In the genomic region with DNA sequence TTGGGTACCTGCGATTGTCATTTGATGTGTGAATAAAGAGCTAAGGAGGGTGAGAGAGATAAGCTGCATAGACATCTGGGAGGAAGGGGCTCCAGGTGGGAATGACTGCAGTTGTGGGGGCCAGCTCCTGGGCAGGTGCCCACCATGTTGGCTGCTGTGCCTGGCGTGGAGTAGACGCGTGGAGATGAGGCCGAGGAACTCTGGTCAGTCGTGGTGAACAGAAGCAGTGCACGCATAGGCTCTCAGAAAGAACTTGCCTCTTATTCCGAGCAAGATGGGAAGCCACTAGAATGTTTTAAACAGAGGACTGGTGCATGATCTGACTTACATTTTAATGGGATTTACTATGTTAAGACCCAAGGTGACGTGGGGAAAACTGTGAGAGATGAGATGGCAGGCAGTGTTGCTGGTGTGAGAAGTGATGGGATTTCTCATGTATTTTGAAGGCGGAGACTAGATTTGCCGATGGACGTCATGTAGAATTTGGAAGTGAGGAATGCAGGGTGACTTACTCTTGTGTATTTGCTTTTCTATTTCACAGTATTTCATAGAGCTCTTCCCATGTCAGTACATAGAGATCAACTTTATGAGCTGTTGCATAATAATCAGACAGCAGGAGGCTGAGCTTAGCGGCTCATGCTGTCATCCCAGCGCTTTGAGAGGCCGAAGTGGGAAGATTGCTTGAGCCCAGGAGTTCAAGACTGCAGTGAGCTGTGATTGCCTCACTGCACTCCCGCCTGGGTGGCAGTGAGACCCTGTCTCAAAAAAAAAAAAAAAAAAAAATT, we compare ENCODE assay signal across 13 cellular contexts.
DNase-seq lines count a peak whose midpoint lies in the region; ATAC-seq and TF ChIP-seq lines count a peak whose summit lies in the region.
"Had no signal": no experiment of that assay in that cellular context is flagged by ENCODE, and none has a peak within 500 bp of the region (broad histone marks: within the 10 kb centered on the region; RNA-seq: fewer than 3 reads in every experiment).

No MANE protein-coding gene starts in this region.

- H4K20me1 ChIP-seq in GM23248 (ENCODE audit: insufficient read depth) (peaks cover 17% of the 10 kb centered on the region; the same call in 1 of the 2 replicates), hepatocyte (ENCODE audit: insufficient read depth, poor library complexity, severe bottlenecking) (peaks cover 67% of the 10 kb centered on the region)

- H3K4me2 ChIP-seq in GM23248 (ENCODE audit: unreplicated experiment) (no peak overlapping the region), hepatocyte (peak overlapping the region; percentile 18)

- no peaks in the 10 kb centered on the region for H3K27me3 ChIP-seq in GM23248 (replicated peaks; ENCODE audit: insufficient read depth)
- H3K27me3 ChIP-seq in hepatocyte, result no peaks in the 10 kb centered on the region

- H3K36me3 Mint-ChIP-seq in T-helper 17 cell (ENCODE audit: low read depth), result no peaks in the 10 kb centered on the region

- H2AFZ ChIP-seq in GM23248 (no peak overlapping the region), hepatocyte (no peak overlapping the region)

- H3K27me3 Mint-ChIP-seq in T-helper 17 cell, result no peaks in the 10 kb centered on the region
- H3K27me3 Mint-ChIP-seq in stimulated activated naive CD8-positive, alpha-beta T cell treated with anti-CD3 and anti-CD28 coated beads, Interleukin-15, amount 100 ng/mL, for 72 hours, result no peaks in the 10 kb centered on the region
- H3K27me3 Mint-ChIP-seq: activated naive CD8-positive, alpha-beta T cell treated with anti-CD3 and anti-CD28 coated beads, Interleukin-2, amount 10 ng/mL, durations not matched to agents 7 days and 5 days; CD8-positive, alpha-beta memory T cell had no signal

- peaks cover 94% of the 10 kb centered on the region for H3K79me2 ChIP-seq in GM23248 (ENCODE audit: insufficient read depth)
- peaks cover 89% of the 10 kb centered on the region for H3K79me2 ChIP-seq in hepatocyte

- no peaks in the 10 kb centered on the region for H3F3A ChIP-seq in GM23248 (ENCODE audit: insufficient read depth)

- no peak overlapping the region for H3K4me3 Mint-ChIP-seq in T-helper 17 cell
- no peak overlapping the region for H3K4me3 Mint-ChIP-seq in stimulated activated naive CD8-positive, alpha-beta T cell treated with anti-CD3 and anti-CD28 coated beads, Interleukin-15, amount 100 ng/mL, for 72 hours
- H3K4me3 Mint-ChIP-seq: activated naive CD8-positive, alpha-beta T cell treated with anti-CD3 and anti-CD28 coated beads, Interleukin-2, amount 10 ng/mL, durations not matched to agents 7 days and 5 days had no signal

- TF ChIP-seq CTCF in 22Rv1 (IDR thresholded peaks at IDR 0.05) (no peak), hepatocyte (IDR thresholded peaks at IDR 0.05; ENCODE audit: poor library complexity) (no peak)

- H3K9me2 ChIP-seq in GM23248 (ENCODE audit: insufficient read depth) (no peaks in the 10 kb centered on the region), hepatocyte (replicated peaks; ENCODE audit: insufficient read depth) (no peaks in the 10 kb centered on the region)

- H3K4me1 ChIP-seq in GM23248 (ENCODE audit: insufficient read depth) (peaks cover 11% of the 10 kb centered on the region), hepatocyte (ENCODE audit: insufficient read depth) (no peaks in the 10 kb centered on the region)

- H3K27ac Mint-ChIP-seq in T-helper 17 cell, result peak overlapping the region; percentile 68
- H3K27ac Mint-ChIP-seq in stimulated activated naive CD8-positive, alpha-beta T cell treated with anti-CD3 and anti-CD28 coated beads, Interleukin-15, amount 100 ng/mL, for 72 hours, result no peak overlapping the region
- H3K27ac Mint-ChIP-seq: activated naive CD8-positive, alpha-beta T cell treated with anti-CD3 and anti-CD28 coated beads, Interleukin-2, amount 10 ng/mL, durations not matched to agents 7 days and 5 days had no signal

- DNase-seq in GM23248 (peak; percentile 24), T-helper 17 cell (no peak), hepatocyte (ENCODE audit: low spot score) (peak; percentile 69), NCI-H1436 (lab: John Stamatoyannopoulos, UW) (no peak)
- no peak for DNase-seq in stimulated activated naive CD8-positive, alpha-beta T cell treated with anti-CD3 and anti-CD28 coated beads, Interleukin-15, amount 100 ng/mL, for 72 hours
- DNase-seq: activated naive CD8-positive, alpha-beta T cell treated with anti-CD3 and anti-CD28 coated beads, Interleukin-2, amount 10 ng/mL, durations not matched to agents 7 days and 5 days; CD8-positive, alpha-beta memory T cell; mesenchymal stem cell; NCI-H526; substantia nigra had no signal

- H3K27ac ChIP-seq in 22Rv1, result peak overlapping the region; percentile 14; the same call in 1 of the 2 replicates
- H3K27ac ChIP-seq in GM23248, result no peak overlapping the region
- H3K27ac ChIP-seq in hepatocyte, result peak overlapping the region; percentile 71

- no peak overlapping the region for H3K9ac ChIP-seq in GM23248

- H3K9me3 ChIP-seq in GM23248 (ENCODE audit: low read depth) (no peaks in the 10 kb centered on the region), T-helper 17 cell (ENCODE audit: control insufficient read depth, low read length, poor library complexity, severe bottlenecking) (no peaks in the 10 kb centered on the region), hepatocyte (ENCODE audit: low read depth) (no peaks in the 10 kb centered on the region)

- ATAC-seq in T-helper 17 cell, result no peak
- no peak for ATAC-seq in stimulated activated naive CD8-positive, alpha-beta T cell treated with anti-CD3 and anti-CD28 coated beads, Interleukin-15, amount 100 ng/mL, for 72 hours
- ATAC-seq in GM19463 (IDR thresholded peaks at IDR 0.05; ENCODE audit: unreplicated experiment), result no peak
- no peak for ATAC-seq in GM21526 (IDR thresholded peaks at IDR 0.05; ENCODE audit: low FRiP score, unreplicated experiment)

- peaks cover 54% of the 10 kb centered on the region for H3K4me1 Mint-ChIP-seq in T-helper 17 cell
- H3K4me1 Mint-ChIP-seq in stimulated activated naive CD8-positive, alpha-beta T cell treated with anti-CD3 and anti-CD28 coated beads, Interleukin-15, amount 100 ng/mL, for 72 hours, result peaks cover 71% of the 10 kb centered on the region

- H3K36me3 ChIP-seq in GM23248 (ENCODE audit: low read depth) (no peaks in the 10 kb centered on the region), hepatocyte (replicated peaks; ENCODE audit: insufficient read depth, low read depth) (no peaks in the 10 kb centered on the region)

- in situ Hi-C loops in GM23248 (cut with MboI), result no loop called here

- no peak overlapping the region for H3K4me3 ChIP-seq in GM23248
- H3K4me3 ChIP-seq in hepatocyte, result no peak overlapping the region

- H3K9me3 Mint-ChIP-seq in stimulated activated naive CD8-positive, alpha-beta T cell treated with anti-CD3 and anti-CD28 coated beads, Interleukin-15, amount 100 ng/mL, for 72 hours, result no peaks in the 10 kb centered on the region
- H3K9me3 Mint-ChIP-seq: CD8-positive, alpha-beta memory T cell had no signal

- WGBS in GM23248 (ENCODE audit: low coverage in 1 of 2, low lambda C conversion rate in 2 of 2, missing lambda C conversion rate in 2 of 2), 2 experiments, result 88 to 89% methylated on average over 16 of the region's 16 CpGs
- WGBS in hepatocyte (ENCODE audit: low lambda C conversion rate, missing lambda C conversion rate), result 80% methylated on average over 16 of the region's 16 CpGs

Comparison
In these comparisons a context has a peak if more than half of its experiments do, and no peak if none do; other contexts are left out.
1. DNase-seq: peak in GM23248 (single experiment) and hepatocyte (single experiment); none in T-helper 17 cell (0 of 3), stimulated activated naive CD8-positive, alpha-beta T cell treated with anti-CD3 and anti-CD28 coated beads, Interleukin-15, amount 100 ng/mL, for 72 hours (0 of 2) and NCI-H1436 (single experiment).